ENCODE assay signal across 1 cellular context in genomic region chr20:58538752-58539151, GRCh38.
TF ChIP-seq lines count a peak whose summit lies in the region.

No MANE protein-coding gene starts in this region.

TF ChIP-seq in IMR-90, 13 proteins besides CTCF, POLR2A, EP300 and RAD21:
- TF ChIP-seq NFE2L2 (IDR thresholded peaks at IDR 0.05; ENCODE audit: low read depth, low read length) (no peak), ELK1 (IDR thresholded peaks at IDR 0.05; ENCODE audit: borderline replicate concordance, low read depth, low read length) (no peak), CEBPB (IDR thresholded peaks at IDR 0.05; ENCODE audit: low read depth, low read length) (no peak), MAZ (IDR thresholded peaks at IDR 0.05; ENCODE audit: borderline replicate concordance, low read depth, low read length) (no peak), RFX5 (IDR thresholded peaks at IDR 0.05; ENCODE audit: low read depth, low read length) (no peak), USF2 (IDR thresholded peaks at IDR 0.05; ENCODE audit: low read depth, low read length) (no peak), MXI1 (IDR thresholded peaks at IDR 0.05; ENCODE audit: borderline replicate concordance, low read depth, low read length) (no peak), SMC3 (IDR thresholded peaks at IDR 0.05; ENCODE audit: low read depth, low read length) (no peak), RCOR1 (IDR thresholded peaks at IDR 0.05; ENCODE audit: insufficient replicate concordance, low read length) (no peak), CHD1 (IDR thresholded peaks at IDR 0.05; ENCODE audit: low read depth, low read length) (no peak), BHLHE40 (IDR thresholded peaks at IDR 0.05; ENCODE audit: low read depth, low read length) (no peak), MAFK (IDR thresholded peaks at IDR 0.05; ENCODE audit: low read depth, low read length) (no peak), FOS (IDR thresholded peaks at IDR 0.05; ENCODE audit: low read depth, low read length) (no peak)
